Comparison of ENCODE assay signal across 15 cellular contexts in genomic region chr7:22397981-22398380, GRCh38. TPM values are rescaled to one million over a fixed set of nuclear protein-coding genes. Genes with fewer than 3 reads are reported as not detected.
DNase-seq lines count a peak whose midpoint lies in the region; ATAC-seq and TF ChIP-seq lines count a peak whose summit lies in the region.
"Had no signal": no experiment of that assay in that cellular context is flagged by ENCODE, and none has a peak within 500 bp of the region (broad histone marks: within the 10 kb centered on the region; RNA-seq: fewer than 3 reads in every experiment).

No MANE protein-coding gene starts in this region.

- no peak for TF ChIP-seq CTCF in fibroblast of lung (conservative IDR thresholded peaks at IDR 0.05 in 1 of 2, IDR thresholded peaks at IDR 0.05 in 1 of 2; ENCODE audit: low read depth in 1 of 2, low read length in 2 of 2)

- H3K4me1 ChIP-seq in fibroblast of lung (ENCODE audit: control insufficient read depth, extremely low read depth, insufficient read depth, low read length): no peaks in the 10 kb centered on the region

- no peaks in the 10 kb centered on the region for H3K79me2 ChIP-seq in fibroblast of lung (ENCODE audit: control insufficient read depth, insufficient read depth, low read length)

- H2AFZ ChIP-seq in fibroblast of lung (ENCODE audit: low read length): no peak overlapping the region
- H2AFZ ChIP-seq: GM23338 had no signal

- H3K36me3 ChIP-seq in fibroblast of lung (ENCODE audit: control insufficient read depth, insufficient read depth, low read length): no peaks in the 10 kb centered on the region

- H3K27me3 ChIP-seq in fibroblast of lung (ENCODE audit: control insufficient read depth, insufficient read depth, low read length): no peaks in the 10 kb centered on the region

- no peak overlapping the region for H3K4me3 ChIP-seq in fibroblast of lung (replicated peaks in 1 of 4; ENCODE audit: control extremely low read depth in 1 of 4, insufficient read depth in 1 of 4, low read depth in 3 of 4, low read length in 4 of 4)
- H3K4me3 ChIP-seq: GM23338, lung had no signal

- H4K20me1 ChIP-seq in fibroblast of lung (ENCODE audit: control insufficient read depth, extremely low read depth, insufficient read depth, low read length): no peaks in the 10 kb centered on the region

- no peak overlapping the region for H3K27ac ChIP-seq in fibroblast of lung (ENCODE audit: insufficient read depth, low read length)

- ATAC-seq in HG03442 (IDR thresholded peaks at IDR 0.05; ENCODE audit: unreplicated experiment): no peak
- no peak for ATAC-seq in GM21786 (IDR thresholded peaks at IDR 0.05; ENCODE audit: unreplicated experiment)
- ATAC-seq: activated naive CD4-positive, alpha-beta T cell treated with anti-CD3 and anti-CD28 coated beads, Interleukin-2, amount 50 U/mL, for 72 hours; GM23338; stimulated activated effector memory CD8-positive, alpha-beta T cell treated with anti-CD3 and anti-CD28 coated beads, Interleukin-12 subunit alpha, Interleukin-12 subunit beta, amount 100 ng/mL, for 72 hours; WTC11 had no signal

- no peak overlapping the region for H3K4me2 ChIP-seq in fibroblast of lung (ENCODE audit: extremely low read depth, insufficient read depth, low read length)
- H3K4me2 ChIP-seq: GM23338 had no signal

- H3K9ac ChIP-seq in fibroblast of lung (ENCODE audit: insufficient read depth, low read length): no peak overlapping the region

- peak; percentile 17 for DNase-seq in AG20443 (ENCODE audit: low spot score)
- DNase-seq in EL: peak; percentile 20
- peak; percentile 23 for DNase-seq in NCI-H69 (lab: John Stamatoyannopoulos, UW)
- DNase-seq in fibroblast of lung (ENCODE audit: low read depth in 2 of 2): peak; percentile 22 to 66
- no peak for DNase-seq in cerebellar cortex (ENCODE audit: low spot score)
- DNase-seq: DMS79 treated with DMSO at 0.1 percent for 48 hours; NCI-H1694; stimulated activated CD4-positive, alpha-beta T cell treated with anti-CD3 and anti-CD28 coated beads, Interleukin-1b, Interleukin-23, amount 100 ng/mL, for 48 hours had no signal

- H3K9me3 ChIP-seq in fibroblast of lung (ENCODE audit: control insufficient read depth, insufficient read depth, low read depth, low read length): no peaks in the 10 kb centered on the region

RNA-seq across cellular contexts. Expression of gene RAPGEF5, which starts 41.0 kb away (rescaled TPM):
- 0.77 and 1.5 TPM in 2 replicates for total RNA-seq in fibroblast of lung
- 0.12 and 1.4 TPM in 2 replicates for polyA plus RNA-seq in fibroblast of lung
- 0.21 and 1.4 TPM in 2 replicates for polyA plus RNA-seq in fibroblast of lung (2012)
- polyA minus RNA-seq in fibroblast of lung (ENCODE audit: low replicate concordance): 1.2 TPM in 1 of 2 replicates, not detected in the other
